33 cellular contexts compared by ENCODE assay signal in the genomic region with DNA sequence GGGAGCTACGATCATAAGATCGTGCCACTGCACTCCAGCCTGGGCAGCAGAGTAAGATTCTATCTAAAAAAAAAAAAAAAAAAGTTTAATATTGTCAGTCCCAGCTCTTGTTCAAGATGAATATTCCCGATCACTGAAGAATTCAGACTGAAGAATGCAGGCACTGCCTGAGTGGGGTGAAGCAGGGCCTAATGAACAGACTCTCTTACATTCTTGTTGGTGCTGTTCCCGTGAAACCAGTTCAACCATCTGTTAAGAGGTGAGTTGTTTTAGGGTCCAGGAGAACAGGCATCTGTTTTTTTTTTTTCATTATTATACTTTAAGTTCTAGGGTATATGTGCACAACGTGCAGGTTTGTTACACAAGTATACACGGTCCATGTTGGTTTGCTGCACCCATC.
"Had no signal": no experiment of that assay in that cellular context is flagged by ENCODE, and none has a peak within 500 bp of the region (broad histone marks: within the 10 kb centered on the region; RNA-seq: fewer than 3 reads in every experiment).

No MANE protein-coding gene starts in this region.

- H3K27ac Mint-ChIP-seq: activated B cell treated with CpG ODN at 0.5 μM for 24 hours; activated CD8-positive, alpha-beta T cell treated with anti-CD3 and anti-CD28 coated beads for 36 hours; activated naive CD4-positive, alpha-beta T cell treated with anti-CD3 and anti-CD28 coated beads, Interleukin-2, amount 10 ng/mL, durations not matched to agents 7 days and 5 days; activated naive CD4-positive, alpha-beta T cell treated with anti-CD3 and anti-CD28 coated beads, Interleukin-2, amount 50 U/mL, for 72 hours; activated naive CD8-positive, alpha-beta T cell treated with anti-CD3 and anti-CD28 coated beads, Interleukin-2, amount 10 ng/mL, durations not matched to agents 7 days and 5 days; activated T-cell treated with anti-CD3 and anti-CD28 coated beads, Interleukin-2, amount 50 U/mL, for 24 hours; activated T-cell treated with anti-CD3 and anti-CD28 coated beads, Interleukin-2, amount 50 U/mL, for 72 hours; brain; T-helper 17 cell; T-helper 2 cell treated with Interferon-gamma antibody and Interleukin-4, amounts not matched to agents 5 μg/mL and 100 μg/mL, for 36 hours had no signal

- H3K4me1 ChIP-seq: ascending aorta, breast epithelium, colonic mucosa had no signal

- H3K4me3 Mint-ChIP-seq: activated B cell treated with CpG ODN at 0.5 μM for 24 hours; activated CD8-positive, alpha-beta T cell treated with anti-CD3 and anti-CD28 coated beads for 36 hours; activated naive CD4-positive, alpha-beta T cell treated with anti-CD3 and anti-CD28 coated beads, Interleukin-2, amount 10 ng/mL, durations not matched to agents 7 days and 5 days; activated naive CD8-positive, alpha-beta T cell treated with anti-CD3 and anti-CD28 coated beads, Interleukin-2, amount 10 ng/mL, durations not matched to agents 7 days and 5 days; activated T-cell treated with anti-CD3 and anti-CD28 coated beads, Interleukin-2, amount 50 U/mL, for 24 hours; activated T-cell treated with anti-CD3 and anti-CD28 coated beads, Interleukin-2, amount 50 U/mL, for 72 hours; brain; T-helper 17 cell; T-helper 2 cell treated with Interferon-gamma antibody and Interleukin-4, amounts not matched to agents 5 μg/mL and 100 μg/mL, for 36 hours had no signal

- H3K4me3 ChIP-seq: ascending aorta, breast epithelium, cardiac muscle cell, colonic mucosa, gastrocnemius medialis had no signal

- H3K27me3 ChIP-seq: ascending aorta, breast epithelium, cardiac muscle cell, colonic mucosa, gastrocnemius medialis had no signal

- DNase-seq: activated B cell treated with CpG ODN at 0.5 μM for 24 hours; activated CD4-positive, alpha-beta T cell treated with anti-CD3 and anti-CD28 coated beads for 48 hours; activated CD4-positive, alpha-beta T cell treated with anti-CD3 and anti-CD28 coated beads, Interleukin-2, amount 50 U/mL, for 1 hour; activated CD4-positive, alpha-beta T cell treated with anti-CD3 and anti-CD28 coated beads, Interleukin-2, amount 50 U/mL, for 48 hours; activated CD8-positive, alpha-beta memory T cell treated with anti-CD3 and anti-CD28 coated beads for 24 hours; activated CD8-positive, alpha-beta memory T cell treated with anti-CD3 and anti-CD28 coated beads, Interleukin-2, amount 50 U/mL, for 4 hours; activated CD8-positive, alpha-beta T cell treated with anti-CD3 and anti-CD28 coated beads for 36 hours; activated gamma-delta T cell; activated naive CD4-positive, alpha-beta T cell; activated naive CD4-positive, alpha-beta T cell treated with anti-CD3 and anti-CD28 coated beads, Interleukin-2, amount 10 ng/mL, durations not matched to agents 7 days and 5 days; activated naive CD8-positive, alpha-beta T cell treated with anti-CD3 and anti-CD28 coated beads, Interleukin-2, amount 10 ng/mL, durations not matched to agents 7 days and 5 days; activated T-cell treated with anti-CD3 and anti-CD28 coated beads for 4 hours; activated T-cell treated with anti-CD3 and anti-CD28 coated beads, Interleukin-2, amount 50 U/mL, for 24 hours; activated T-cell treated with anti-CD3 and anti-CD28 coated beads, Interleukin-2, amount 50 U/mL, for 72 hours; central memory CD4-positive, alpha-beta T cell; cerebellar nuclear complex; colonic mucosa; effector CD8-positive, alpha-beta T cell; foreskin fibroblast; gastrocnemius medialis; glutamatergic neuron; T-helper 1 cell; T-helper 17 cell; T1000; WERI-Rb-1 had no signal

- ATAC-seq: activated CD4-positive, CD25-positive, alpha-beta regulatory T cell treated with anti-CD3 and anti-CD28 coated beads, Interleukin-2, amount 50 U/mL, for 24 hours; activated CD8-positive, alpha-beta T cell treated with anti-CD3 and anti-CD28 coated beads for 36 hours; activated naive CD4-positive, alpha-beta T cell treated with anti-CD3 and anti-CD28 coated beads, Interleukin-2, amount 50 U/mL, for 72 hours; activated T-cell treated with anti-CD3 and anti-CD28 coated beads, Interleukin-2, amount 50 U/mL, for 72 hours; esophagus mucosa; gastrocnemius medialis; T-helper 17 cell had no signal

- H3K27ac ChIP-seq: ascending aorta, breast epithelium, cardiac muscle cell, colonic mucosa, gastrocnemius medialis, WERI-Rb-1 had no signal

- H3K4me1 Mint-ChIP-seq: activated B cell treated with CpG ODN at 0.5 μM for 24 hours, brain had no signal

- H3K36me3 ChIP-seq: ascending aorta, breast epithelium, cardiac muscle cell, colonic mucosa, gastrocnemius medialis, WERI-Rb-1 had no signal

- H3K9me3 Mint-ChIP-seq: activated B cell treated with CpG ODN at 0.5 μM for 24 hours; activated CD8-positive, alpha-beta T cell treated with anti-CD3 and anti-CD28 coated beads for 36 hours; activated naive CD4-positive, alpha-beta T cell treated with anti-CD3 and anti-CD28 coated beads, Interleukin-2, amount 50 U/mL, for 72 hours; activated T-cell treated with anti-CD3 and anti-CD28 coated beads, Interleukin-2, amount 50 U/mL, for 24 hours; activated T-cell treated with anti-CD3 and anti-CD28 coated beads, Interleukin-2, amount 50 U/mL, for 72 hours; T-helper 2 cell treated with Interferon-gamma antibody and Interleukin-4, amounts not matched to agents 5 μg/mL and 100 μg/mL, for 36 hours had no signal

- H3K36me3 Mint-ChIP-seq: activated naive CD4-positive, alpha-beta T cell treated with anti-CD3 and anti-CD28 coated beads, Interleukin-2, amount 50 U/mL, for 72 hours; brain had no signal

- H3K9me3 ChIP-seq: ascending aorta, breast epithelium, colonic mucosa, gastrocnemius medialis had no signal

- H3K27me3 Mint-ChIP-seq: activated B cell treated with CpG ODN at 0.5 μM for 24 hours; activated CD8-positive, alpha-beta T cell treated with anti-CD3 and anti-CD28 coated beads for 36 hours; activated naive CD4-positive, alpha-beta T cell treated with anti-CD3 and anti-CD28 coated beads, Interleukin-2, amount 10 ng/mL, durations not matched to agents 7 days and 5 days; activated T-cell treated with anti-CD3 and anti-CD28 coated beads, Interleukin-2, amount 50 U/mL, for 24 hours; brain; T-helper 17 cell had no signal
